ENCODE assay signal across 15 cellular contexts in the genomic region with DNA sequence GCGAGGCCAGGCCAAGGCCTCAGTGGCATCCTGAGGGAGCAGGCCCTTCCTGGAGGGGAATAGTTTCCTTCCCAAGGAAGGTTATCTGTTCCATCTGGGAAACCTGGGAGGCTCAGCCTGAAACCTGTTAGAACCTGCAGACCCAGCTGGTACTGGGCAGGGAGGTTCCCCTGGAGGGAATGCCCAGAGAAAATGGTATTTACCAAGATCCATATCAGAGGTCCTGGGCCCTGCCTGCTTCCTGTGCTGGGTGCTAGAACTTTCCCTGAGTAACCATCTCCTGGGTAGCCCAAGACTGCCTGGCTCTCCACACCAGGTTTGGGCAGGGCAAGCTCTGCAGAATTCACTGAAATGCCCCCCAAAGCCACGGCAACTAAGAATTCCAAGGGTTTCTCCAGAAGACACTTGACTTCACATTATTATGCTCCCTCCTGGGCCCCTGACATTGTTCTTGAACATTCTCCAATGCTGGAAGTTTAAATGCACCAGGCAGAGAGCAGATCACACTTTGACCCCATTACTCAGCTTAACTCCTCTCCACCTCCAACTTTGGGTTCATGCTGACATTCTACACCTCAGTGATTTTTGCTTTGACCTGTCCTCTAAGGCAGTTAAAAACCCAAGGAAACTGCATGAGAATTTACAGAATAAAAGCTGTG. TPM values are rescaled to one million over a fixed set of nuclear protein-coding genes. Genes with fewer than 3 reads are reported as not detected.
DNase-seq lines count a peak whose midpoint lies in the region; ATAC-seq and TF ChIP-seq lines count a peak whose summit lies in the region.
"Had no signal": no experiment of that assay in that cellular context is flagged by ENCODE, and none has a peak within 500 bp of the region (broad histone marks: within the 10 kb centered on the region; RNA-seq: fewer than 3 reads in every experiment).

No MANE protein-coding gene starts in this region.

- DNase-seq in Caki2 (ENCODE audit: low read depth) (peak; percentile 50), astrocyte of the cerebellum (ENCODE audit: low read depth) (no peak), foreskin fibroblast (peak; percentile 22 to 56), upper lobe of right lung (no peak), NOMO-1 treated with DMSO at 0.1 percent for 48 hours (lab: John Stamatoyannopoulos, UW; ENCODE audit: unreplicated experiment) (no peak), NCI-H1694 treated with DMSO at 0.1 percent for 48 hours (lab: John Stamatoyannopoulos, UW) (no peak), A172 (ENCODE audit: low spot score) (no peak)
- DNase-seq: activated CD8-positive, alpha-beta T cell treated with anti-CD3 and anti-CD28 coated beads for 36 hours; activated effector memory CD4-positive, alpha-beta T cell treated with Interleukin-2 at 50 U/mL for 16 hours; brain microvascular endothelial cell; effector memory CD8-positive, alpha-beta T cell; glutamatergic neuron; stimulated activated naive CD4-positive, alpha-beta T cell treated with Interleukin-2 at 50 U/mL for 16 hours had no signal

- in situ Hi-C loops in Caki2 (cut with HindIII; ENCODE audit: low pct_unique_long_range_greater_than_20kb, low sequenced_read_pairs): no loop called here
- in situ Hi-C loops in astrocyte of the cerebellum (cut with HindIII; ENCODE audit: low sequenced_read_pairs): no loop called here

- intact Hi-C loops in upper lobe of right lung (cut with DNase I): no loop called here

- H3K4me3 ChIP-seq in astrocyte of the cerebellum (ENCODE audit: low read depth, low read length) (peak overlapping the region; percentile 60), foreskin fibroblast (ENCODE audit: low read depth in 1 of 2, low read length in 2 of 2) (peak overlapping the region in 1 of 2 donors; percentile 72), rectal smooth muscle tissue (ENCODE audit: low read length) (peak overlapping the region; percentile 70), upper lobe of right lung (no peak overlapping the region)
- H3K4me3 ChIP-seq: sigmoid colon had no signal

- H3K9me3 ChIP-seq in upper lobe of right lung: no peaks in the 10 kb centered on the region
- H3K9me3 ChIP-seq: sigmoid colon had no signal

- no peak for ATAC-seq in upper lobe of right lung
- ATAC-seq: activated CD8-positive, alpha-beta T cell treated with anti-CD3 and anti-CD28 coated beads for 36 hours; effector memory CD8-positive, alpha-beta T cell had no signal

- H3K4me1 ChIP-seq in rectal smooth muscle tissue (ENCODE audit: control insufficient read depth, insufficient read depth, low read length): peaks cover 5% of the 10 kb centered on the region
- H3K4me1 ChIP-seq in upper lobe of right lung: peaks cover 18% of the 10 kb centered on the region

- no peak overlapping the region for H3K9ac ChIP-seq in rectal smooth muscle tissue (ENCODE audit: low read length)

- no peak for TF ChIP-seq CTCF in astrocyte of the cerebellum (IDR thresholded peaks at IDR 0.05; ENCODE audit: low read depth, low read length, missing control alignments)
- no peak for TF ChIP-seq CTCF in foreskin fibroblast (IDR thresholded peaks at IDR 0.05; ENCODE audit: low read depth, low read length)
- TF ChIP-seq CTCF in upper lobe of right lung (IDR thresholded peaks at IDR 0.05): no peak

- H3K36me3 ChIP-seq in rectal smooth muscle tissue (ENCODE audit: control insufficient read depth, insufficient read depth, low read length) (no peaks in the 10 kb centered on the region), upper lobe of right lung (no peaks in the 10 kb centered on the region)
- H3K36me3 ChIP-seq: brain microvascular endothelial cell, sigmoid colon had no signal

- H3K27me3 ChIP-seq in rectal smooth muscle tissue (ENCODE audit: control insufficient read depth, insufficient read depth, low read length) (peaks cover 13% of the 10 kb centered on the region), upper lobe of right lung (peaks cover 28% of the 10 kb centered on the region)
- H3K27me3 ChIP-seq: brain microvascular endothelial cell had no signal

- H3K27ac ChIP-seq in rectal smooth muscle tissue (ENCODE audit: low read depth, low read length): no peak overlapping the region
- no peak overlapping the region for H3K27ac ChIP-seq in upper lobe of right lung
- H3K27ac ChIP-seq: brain microvascular endothelial cell, sigmoid colon had no signal

RNA-seq across cellular contexts. Expression of gene CA12, which starts 2.0 kb away (rescaled TPM):
- total RNA-seq in Caki2 (2014; rRNA removed; shearing (Covaris generic); ENCODE audit: low replicate concordance): 194 and 272 TPM in 2 replicates
- 6.7 TPM for total RNA-seq in upper lobe of right lung
- total RNA-seq in A172 (2014; rRNA removed; shearing (Covaris generic)): 0.45 and 1.3 TPM in 2 replicates

Comparison
In these comparisons a context has a peak if more than half of its experiments do, and no peak if none do; other contexts are left out.
1. DNase-seq: peak in Caki2 (single experiment) and foreskin fibroblast (2 of 2); none in astrocyte of the cerebellum (single experiment), upper lobe of right lung (single experiment), NOMO-1 treated with DMSO at 0.1 percent for 48 hours (single experiment), NCI-H1694 treated with DMSO at 0.1 percent for 48 hours (single experiment) and A172 (single experiment).
2. RNA of gene CA12, which starts 2.0 kb away (total RNA-seq): 194 to 272 TPM in Caki2; 6.7 TPM in upper lobe of right lung (single experiment) and 0.45 to 1.3 TPM in A172; every median in the first group is over 10 times any median in the second.